Comparison of ENCODE assay signal across 8 cellular contexts in genomic region chr14:87992720-87993484, GRCh38. TPM values are rescaled to one million over a fixed set of nuclear protein-coding genes. Genes with fewer than 3 reads are reported as not detected.
A peak's percentile ranks its signal among the peaks of the same experiment; 100 is the strongest.
DNase-seq lines count a peak whose midpoint lies in the region; ATAC-seq, FAIRE-seq and TF ChIP-seq lines count a peak whose summit lies in the region.

Gene GALC, minus strand, starts transcription at chr14:87993182. Its CDS starts 18 bp downstream, at chr14:87993164.

- H2AFZ ChIP-seq in astrocyte (ENCODE audit: low read depth, low read length), result peak within 1 kb of the TSS; percentile 98

- TF ChIP-seq CTCF in astrocyte (IDR thresholded peaks at IDR 0.05; ENCODE audit: insufficient read depth, low read depth, low read length) (no peak), right atrium auricular region (IDR thresholded peaks at IDR 0.05) (no peak)

- H3K36me3 ChIP-seq in astrocyte (ENCODE audit: insufficient read depth, low read length) (no peaks in the 10 kb centered on the region), right atrium auricular region (no peaks in the 10 kb centered on the region)

- no peaks in the 10 kb centered on the region for H3K9me3 Mint-ChIP-seq in astrocyte (ENCODE audit: unreplicated experiment)

- H3K4me2 ChIP-seq in astrocyte (ENCODE audit: low read length), result peak within 1 kb of the TSS; percentile 90

- peak within 1 kb of the TSS; percentile 84 for H3K27ac ChIP-seq in astrocyte (ENCODE audit: low read depth, low read length)
- peak within 1 kb of the TSS; percentile 96 to 97 for H3K27ac ChIP-seq in right atrium auricular region

- no peaks in the 10 kb centered on the region for H3K79me2 ChIP-seq in astrocyte (ENCODE audit: insufficient read depth, low read length)

- no peaks in the 10 kb centered on the region for H4K20me1 ChIP-seq in astrocyte (ENCODE audit: insufficient read depth, low read length)

- no peaks in the 10 kb centered on the region for H3K27me3 ChIP-seq in astrocyte (ENCODE audit: insufficient read depth, low read length)
- H3K27me3 ChIP-seq in right atrium auricular region, result no peaks in the 10 kb centered on the region

- peaks cover 11% of the 10 kb centered on the region for H3K4me1 ChIP-seq in astrocyte (ENCODE audit: insufficient read depth, low read length)
- peaks cover 0 to 33% of the 10 kb centered on the region in 2 donors for H3K4me1 ChIP-seq in right atrium auricular region

- H3K27me3 Mint-ChIP-seq in astrocyte (ENCODE audit: low read depth, unreplicated experiment), result no peaks in the 10 kb centered on the region

- peak within 1 kb of the TSS; percentile 70 for H3K4me3 ChIP-seq in astrocyte (ENCODE audit: insufficient read depth, low read depth, low read length)
- peak within 1 kb of the TSS; percentile 69 to 89 for H3K4me3 ChIP-seq in right atrium auricular region

- ATAC-seq in HG02571 (IDR thresholded peaks at IDR 0.05; ENCODE audit: unreplicated experiment), result peak; percentile 83

- no peak for FAIRE-seq in astrocyte (lab: Jason Lieb, UNC)
- FAIRE-seq in urothelium cell line (lab: Jason Lieb, UNC), result peak; percentile 82

- H3K9me3 ChIP-seq in astrocyte (ENCODE audit: insufficient read depth, low read depth, low read length), result no peaks in the 10 kb centered on the region
- H3K9me3 ChIP-seq in right atrium auricular region, result no peaks in the 10 kb centered on the region

- H3K36me3 Mint-ChIP-seq in astrocyte (ENCODE audit: low read depth, unreplicated experiment), result no peaks in the 10 kb centered on the region

- DNase-seq in GM04504 (ENCODE audit: low read depth), result peak; percentile 73
- DNase-seq in NCI-H1417 treated with DMSO at 0.1 percent for 48 hours (lab: John Stamatoyannopoulos, UW), result peak; percentile 59
- peak; percentile 94 for DNase-seq in T-helper 22 cell (ENCODE audit: low read depth)
- peak; percentile 90 for DNase-seq in astrocyte (ENCODE audit: low read depth)
- peak; percentile 98 for DNase-seq in right atrium auricular region (ENCODE audit: low spot score)
- DNase-seq in putamen (ENCODE audit: low spot score), result peak; percentile 94
- peak; percentile 78 for DNase-seq in urothelium cell line (ENCODE audit: low spot score)

- H3K27ac Mint-ChIP-seq in astrocyte (ENCODE audit: unreplicated experiment), result peak within 1 kb of the TSS; percentile 96

- peak within 1 kb of the TSS; percentile 87 for H3K9ac ChIP-seq in astrocyte (ENCODE audit: low read length)

- H3K4me1 Mint-ChIP-seq in astrocyte (ENCODE audit: low read depth, unreplicated experiment), result peaks cover 29% of the 10 kb centered on the region

- H3K4me3 Mint-ChIP-seq in astrocyte (ENCODE audit: unreplicated experiment), result peak within 1 kb of the TSS; percentile 92

RNA-seq across cellular contexts. Expression of gene GALC, which starts in this region (rescaled TPM):
- total RNA-seq in astrocyte (21.2 and 23.5 TPM in 2 replicates), right atrium auricular region (10 to 100 TPM; 20.8 to 21.8 TPM)

Comparison
In these comparisons a context has a peak if more than half of its experiments do, and no peak if none do; other contexts are left out.
1. Peak in every context shown above with its lines: DNase-seq, ATAC-seq, H3K4me3 ChIP-seq and H3K27ac ChIP-seq.